ENCODE assay signal across 8 cellular contexts in the genomic region with DNA sequence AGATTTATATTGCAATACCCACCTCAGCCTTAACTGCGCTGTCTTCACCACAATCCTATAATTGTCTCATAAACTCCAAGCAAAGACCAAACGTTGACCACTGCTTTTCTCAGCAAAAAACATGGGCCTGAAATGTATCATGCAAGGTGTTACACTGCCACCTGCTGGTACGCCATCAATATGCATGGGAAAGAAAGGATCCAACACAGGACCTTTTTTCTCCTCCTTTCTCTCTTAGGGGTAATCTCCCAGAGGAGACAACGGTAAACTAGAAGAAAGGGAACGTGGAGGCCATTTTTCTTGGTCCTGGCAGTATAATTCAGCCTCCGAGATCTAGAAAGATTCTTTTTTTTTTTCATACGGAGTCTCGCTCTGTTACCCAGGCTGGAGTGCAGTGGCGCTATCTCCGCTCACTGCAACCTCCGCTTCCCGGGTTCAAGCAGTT.
DNase-seq lines count a peak whose midpoint lies in the region; ATAC-seq, FAIRE-seq and TF ChIP-seq lines count a peak whose summit lies in the region.

No MANE protein-coding gene starts in this region.

- POLR2A ChIA-PET in CD8-positive, alpha-beta T cell (lab: Charles Lee): interaction anchor here (0.5 to 4.3 kb wide), 6 partner anchors 14 to 639 kb away, joined by 3 to 36 read pairs (median 14); partner anchors contain the start of gene MPP7

- no peak overlapping the region for H3K4me3 ChIP-seq in CD8-positive, alpha-beta T cell (ENCODE audit: low read depth, low read length)
- H3K4me3 ChIP-seq in NT2/D1 (ENCODE audit: insufficient read length, low read depth) (no peak overlapping the region), epithelial cell of esophagus (ENCODE audit: low read length) (no peak overlapping the region)

- DNase-seq in CD8-positive, alpha-beta T cell: peak; percentile 67 to 90 (median 81)
- peak; percentile 84 for DNase-seq in HTR-8/SVneo (ENCODE audit: insufficient read length, low spot score)
- DNase-seq in NT2/D1 (ENCODE audit: low read depth, low spot score): peak; percentile 76
- DNase-seq in activated CD8-positive, alpha-beta memory T cell treated with anti-CD3 and anti-CD28 coated beads, Interleukin-2, amount 50 U/mL, for 24 hours (ENCODE audit: extremely low read depth): peak; percentile 65
- DNase-seq in epithelial cell of esophagus (ENCODE audit: low read depth): peak; percentile 89
- DNase-seq in myocyte (ENCODE audit: low read depth): peak; percentile 91
- DNase-seq in stimulated activated CD8-positive, alpha-beta memory T cell treated with anti-CD3 and anti-CD28 coated beads, Interleukin-7, amount 100 ng/mL, for 4 hours (ENCODE audit: low read depth in 2 of 2): peak; percentile 61 to 80

- no peak overlapping the region for H3K4me3 Mint-ChIP-seq in CD8-positive, alpha-beta T cell

- peaks cover 2% of the 10 kb centered on the region for H3K27me3 Mint-ChIP-seq in CD8-positive, alpha-beta T cell (ENCODE audit: low read depth)

- H3K36me3 ChIP-seq in CD8-positive, alpha-beta T cell (ENCODE audit: insufficient read depth, low read length): no peaks in the 10 kb centered on the region
- no peaks in the 10 kb centered on the region for H3K36me3 ChIP-seq in NT2/D1 (ENCODE audit: insufficient read depth, insufficient read length, low read length)

- H3K4me1 Mint-ChIP-seq in CD8-positive, alpha-beta T cell (ENCODE audit: low read depth): peaks cover 27% of the 10 kb centered on the region

- peak; percentile 89 for FAIRE-seq in HTR-8/SVneo (lab: Jason Lieb, UNC)

- CTCF ChIA-PET in CD8-positive, alpha-beta T cell (lab: Charles Lee): interaction anchor here (0.6 to 10.4 kb wide), 42 partner anchors 10 to 870 kb away, joined by 3 to 244 read pairs (median 5); partner anchors contain the start of gene MPP7

- peak overlapping the region; percentile 58 for H3K27ac Mint-ChIP-seq in CD8-positive, alpha-beta T cell

- H3K4me1 ChIP-seq in CD8-positive, alpha-beta T cell (ENCODE audit: insufficient read depth, low read length): peaks cover 25% of the 10 kb centered on the region
- H3K4me1 ChIP-seq in NT2/D1 (ENCODE audit: insufficient read depth, insufficient read length): no peaks in the 10 kb centered on the region

- peak; percentile 96 for TF ChIP-seq CTCF in CD8-positive, alpha-beta T cell (IDR thresholded peaks at IDR 0.05)
- peak; percentile 98 for TF ChIP-seq CTCF in epithelial cell of esophagus (IDR thresholded peaks at IDR 0.05; ENCODE audit: insufficient read depth, low read depth, low read length, missing control alignments)

- H3K27ac ChIP-seq in CD8-positive, alpha-beta T cell (ENCODE audit: low read depth, low read length): no peak overlapping the region

- intact Hi-C loops in CD8-positive, alpha-beta T cell (cut with DNase I, micrococcal nuclease): loop anchor here (1.0 to 10.0 kb wide), 14 partner anchors 14 to 1010 kb away; no protein-coding TSS in a partner anchor

- no peaks in the 10 kb centered on the region for H3K27me3 ChIP-seq in CD8-positive, alpha-beta T cell (ENCODE audit: insufficient read depth, low read length)
- no peaks in the 10 kb centered on the region for H3K27me3 ChIP-seq in NT2/D1 (ENCODE audit: insufficient read depth, insufficient read length)

- H3K9ac ChIP-seq in NT2/D1 (ENCODE audit: insufficient read length, low read depth): no peak overlapping the region

- no peaks in the 10 kb centered on the region for H3K9me3 ChIP-seq in CD8-positive, alpha-beta T cell (ENCODE audit: low read length)
- H3K9me3 ChIP-seq in NT2/D1 (ENCODE audit: insufficient read depth, low read length): no peaks in the 10 kb centered on the region

- H3K36me3 Mint-ChIP-seq in CD8-positive, alpha-beta T cell: no peaks in the 10 kb centered on the region

- peak; percentile 97 for ATAC-seq in CD8-positive, alpha-beta T cell
- ATAC-seq in GM19467 (IDR thresholded peaks at IDR 0.05; ENCODE audit: unreplicated experiment): peak; percentile 93

- no peaks in the 10 kb centered on the region for H3K9me3 Mint-ChIP-seq in CD8-positive, alpha-beta T cell
